Comparison of ENCODE assay signal across 8 cellular contexts in the genomic region with DNA sequence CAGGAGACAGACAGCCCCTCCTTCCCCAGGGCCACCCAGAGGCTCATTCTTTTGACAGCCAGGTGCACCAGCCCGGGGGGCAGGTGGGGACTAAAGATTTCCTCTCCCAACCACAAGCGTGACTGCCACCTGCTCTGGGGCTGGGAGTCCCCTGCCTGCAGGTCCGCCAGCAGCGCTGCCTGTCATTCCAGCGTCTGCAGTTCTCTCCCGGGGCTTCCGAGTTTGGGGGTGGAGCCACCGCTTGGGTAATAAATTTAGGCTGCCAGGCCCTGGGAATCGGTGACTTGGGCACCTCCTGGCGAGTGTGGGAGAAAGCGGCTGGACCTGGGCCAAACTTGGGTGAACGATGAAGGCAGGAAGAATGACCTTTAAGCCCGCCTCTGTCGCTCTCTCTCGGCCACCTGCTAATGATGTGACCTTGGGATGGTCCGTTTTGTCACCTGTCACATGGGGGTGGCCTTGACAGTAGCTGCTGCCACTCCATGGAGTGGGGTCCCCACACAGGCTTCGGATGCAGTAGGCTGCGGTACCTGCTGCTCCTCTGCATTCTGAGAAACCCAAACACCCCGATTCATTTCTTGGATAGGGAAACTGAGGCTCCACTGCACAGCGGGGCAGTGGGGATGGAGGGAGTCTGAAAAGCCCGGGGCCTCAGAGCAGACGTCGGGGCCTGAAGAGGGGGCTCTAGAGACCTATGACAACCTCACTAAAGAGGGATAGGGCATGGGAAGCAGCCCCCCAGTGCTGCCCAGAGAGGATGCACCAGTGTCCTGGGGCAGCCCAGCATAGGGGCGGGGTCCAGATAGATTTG. TPM values are rescaled to one million over a fixed set of nuclear protein-coding genes. Genes with fewer than 3 reads are reported as not detected.
DNase-seq lines count a peak whose midpoint lies in the region; ATAC-seq and TF ChIP-seq lines count a peak whose summit lies in the region.

No MANE protein-coding gene starts in this region.

- peak overlapping the region; percentile 99 for H4K8ac ChIP-seq in mesenchymal stem cell (ENCODE audit: low read length)

- no peak overlapping the region for H2BK5ac ChIP-seq in mesenchymal stem cell (ENCODE audit: low read depth, low read length, poor library complexity, severe bottlenecking)

- H3K4me2 ChIP-seq in mesenchymal stem cell (ENCODE audit: low read length, poor library complexity, severe bottlenecking) = peak overlapping the region; percentile 6

- no peak overlapping the region for H3K9ac ChIP-seq in mesenchymal stem cell (ENCODE audit: low read length)

- WGBS in mesenchymal stem cell = 38% methylated on average over 24 of the region's 24 CpGs

- TF ChIP-seq POLR2A in vagina (IDR thresholded peaks at IDR 0.05) = no peak

- intact Hi-C loops in Panc1 (cut with micrococcal nuclease; ENCODE audit: unreplicated experiment) (no loop called here), vagina (cut with DNase I) (no loop called here)

- H2BK12ac ChIP-seq in mesenchymal stem cell (ENCODE audit: low read length in 2 of 2) = peak overlapping the region in 1 of 2 experiments; percentile 70

- in situ Hi-C loops in Panc1 (cut with HindIII; ENCODE audit: low pct_unique_long_range_greater_than_20kb, low sequenced_read_pairs) = no loop called here

- no peaks in the 10 kb centered on the region for H3K9me3 ChIP-seq in Panc1 (ENCODE audit: control insufficient read depth, insufficient read depth, low read depth, low read length)
- no peaks in the 10 kb centered on the region for H3K9me3 ChIP-seq in mesenchymal stem cell (ENCODE audit: control insufficient read depth, low read length)
- H3K9me3 ChIP-seq in vagina = no peaks in the 10 kb centered on the region

- H4K91ac ChIP-seq in mesenchymal stem cell (ENCODE audit: low read length) = peak overlapping the region; percentile 2

- peaks cover 5% of the 10 kb centered on the region for H3K9me3 Mint-ChIP-seq in central memory CD8-positive, alpha-beta T cell

- H3K4me1 Mint-ChIP-seq in central memory CD8-positive, alpha-beta T cell = peaks cover 16% of the 10 kb centered on the region

- TF ChIP-seq CTCF in Panc1 (IDR thresholded peaks at IDR 0.05) (no peak; the same call in 1 of the 2 replicates), vagina (IDR thresholded peaks at IDR 0.05) (no peak)

- ATAC-seq in Panc1 (no peak), HG03135 (IDR thresholded peaks at IDR 0.05; ENCODE audit: unreplicated experiment) (no peak), GM19455 (IDR thresholded peaks at IDR 0.05; ENCODE audit: unreplicated experiment) (no peak)
- no peak for ATAC-seq in central memory CD8-positive, alpha-beta T cell (replicated peaks; ENCODE audit: extremely low read depth, poor library complexity, severe bottlenecking)

- BruUV-seq in Panc1 (replicated peaks; lab: Mats Ljungman, UMichigan) = no TSS peak

- H3K36me3 ChIP-seq in Panc1 (ENCODE audit: control insufficient read depth, insufficient read depth, low read length) (no peaks in the 10 kb centered on the region), mesenchymal stem cell (ENCODE audit: control insufficient read depth in 1 of 2, insufficient read depth in 2 of 2, low read depth in 1 of 2, low read length in 2 of 2) (no peaks in the 10 kb centered on the region), vagina (no peaks in the 10 kb centered on the region)

- peak; percentile 94 for DNase-seq in DMS153 (lab: John Stamatoyannopoulos, UW)
- DNase-seq in LHCN-M2 (ENCODE audit: low read depth) = peak; percentile 29
- no peak for DNase-seq in Panc1 (ENCODE audit: low read depth, low spot score)
- DNase-seq in central memory CD8-positive, alpha-beta T cell (ENCODE audit: low spot score in 2 of 2) = no peak
- peak; percentile 56 for DNase-seq in mesenchymal stem cell
- DNase-seq in vagina (ENCODE audit: extremely low spot score in 2 of 2) = no peak

- peak overlapping the region; percentile 82 for H3K27ac Mint-ChIP-seq in central memory CD8-positive, alpha-beta T cell (ENCODE audit: low read depth)

- CTCF ChIA-PET in Panc1 (lab: Charles Lee) = no interaction called here

- POLR2A ChIA-PET in Panc1 (lab: Charles Lee) = no interaction called here

- no peaks in the 10 kb centered on the region for H3K27me3 Mint-ChIP-seq in central memory CD8-positive, alpha-beta T cell

- peak overlapping the region; percentile 68 for H2AK5ac ChIP-seq in mesenchymal stem cell (ENCODE audit: low read length, severe bottlenecking)

- H3K4me1 ChIP-seq in Panc1 (ENCODE audit: control insufficient read depth, insufficient read depth, low read length) = peaks cover 8% of the 10 kb centered on the region
- H3K4me1 ChIP-seq in mesenchymal stem cell (ENCODE audit: control insufficient read depth, insufficient read depth, low read depth, low read length) = peaks cover 30% of the 10 kb centered on the region
- H3K4me1 ChIP-seq in vagina = peaks cover 16% of the 10 kb centered on the region

- peaks cover 1% of the 10 kb centered on the region for H3K79me1 ChIP-seq in mesenchymal stem cell (replicated peaks; ENCODE audit: low read length, poor library complexity, severe bottlenecking)

- H3K27ac ChIP-seq in Panc1 (ENCODE audit: low read length) = peak overlapping the region; percentile 59; the same call in 1 of the 2 replicates
- no peak overlapping the region for H3K27ac ChIP-seq in mesenchymal stem cell (ENCODE audit: low read length, poor library complexity, severe bottlenecking)
- H3K27ac ChIP-seq in vagina = no peak overlapping the region

- peak overlapping the region; percentile 29 for H2BK120ac ChIP-seq in mesenchymal stem cell (ENCODE audit: low read depth, low read length)

- H2AFZ ChIP-seq in mesenchymal stem cell (ENCODE audit: low read depth, low read length) = no peak overlapping the region

- H2BK15ac ChIP-seq in mesenchymal stem cell (ENCODE audit: low read depth, poor library complexity, severe bottlenecking) = no peak overlapping the region

- H3K18ac ChIP-seq in mesenchymal stem cell (ENCODE audit: low read depth in 1 of 2, low read length in 2 of 2) = peak overlapping the region in 1 of 2 experiments; percentile 90

- H3K4me3 Mint-ChIP-seq in central memory CD8-positive, alpha-beta T cell = peak overlapping the region; percentile 87

- peak overlapping the region; percentile 28 to 50; a peak in 3 of 4 replicates for H3K4me3 ChIP-seq in Panc1 (ENCODE audit: low read depth in 2 of 2, low read length in 2 of 2)
- peak overlapping the region in 1 of 2 experiments; percentile 72 for H3K4me3 ChIP-seq in mesenchymal stem cell (ENCODE audit: insufficient read depth in 1 of 2, low read depth in 1 of 2, low read length in 2 of 2)
- H3K4me3 ChIP-seq in vagina = no peak overlapping the region

- H3K14ac ChIP-seq in mesenchymal stem cell (ENCODE audit: low read length in 2 of 2) = no peak overlapping the region

- H3K36me3 Mint-ChIP-seq in central memory CD8-positive, alpha-beta T cell (ENCODE audit: insufficient read depth) = peaks cover 14% of the 10 kb centered on the region

- no peak overlapping the region for H3K23ac ChIP-seq in mesenchymal stem cell (ENCODE audit: low read length in 2 of 2)

- H3K27me3 ChIP-seq in Panc1 (ENCODE audit: control insufficient read depth, insufficient read depth, low read length) (no peaks in the 10 kb centered on the region), mesenchymal stem cell (ENCODE audit: control insufficient read depth in 1 of 2, insufficient read depth in 1 of 2, low read length in 2 of 2) (peaks cover 0 to 47% of the 10 kb centered on the region in 2 experiments), vagina (no peaks in the 10 kb centered on the region)

- H3K4ac ChIP-seq in mesenchymal stem cell (ENCODE audit: low read depth in 1 of 2, low read length in 2 of 2) = no peak overlapping the region

RNA-seq across cellular contexts. Expression of gene FUT6, which starts 12.8 kb away (rescaled TPM):
- total RNA-seq in LHCN-M2 (2014; rRNA removed) (not detected in 2 replicates), Panc1 (2021; ENCODE audit: unreplicated experiment) (not detected), vagina (36.8 TPM)
- not detected for polyA plus RNA-seq in LHCN-M2 (2012)
- polyA plus RNA-seq in Panc1 (2012; ENCODE audit: insufficient read length) = not detected
- not detected for polyA plus RNA-seq in mesenchymal stem cell (2013, experiment 1 of 2)
- polyA plus RNA-seq in mesenchymal stem cell (2013, experiment 2 of 2) = not detected

RNA-seq across cellular contexts. Expression of gene NRTN, which starts 21.9 kb away (rescaled TPM):
- not detected in 2 replicates for total RNA-seq in LHCN-M2 (2014; rRNA removed)
- not detected for polyA plus RNA-seq in LHCN-M2 (2012)
- 0.80 TPM for total RNA-seq in Panc1 (2021; ENCODE audit: unreplicated experiment)
- polyA plus RNA-seq in Panc1 (2012; ENCODE audit: insufficient read length) = 1.7 TPM
- 2.1 TPM for polyA plus RNA-seq in mesenchymal stem cell (2013, experiment 1 of 2)
- 2.2 TPM for polyA plus RNA-seq in mesenchymal stem cell (2013, experiment 2 of 2)
- total RNA-seq in vagina = 3.7 TPM

RNA-seq across cellular contexts. Expression of gene FUT3, which starts 24.5 kb away (rescaled TPM):
- total RNA-seq in LHCN-M2 (2014; rRNA removed) (not detected in 2 replicates), Panc1 (2021; ENCODE audit: unreplicated experiment) (0.36 TPM), vagina (20.9 TPM)
- polyA plus RNA-seq in LHCN-M2 (2012) = not detected
- polyA plus RNA-seq in Panc1 (2012; ENCODE audit: insufficient read length) = not detected
- not detected for polyA plus RNA-seq in mesenchymal stem cell (2013, experiment 1 of 2)
- polyA plus RNA-seq in mesenchymal stem cell (2013, experiment 2 of 2) = not detected

RNA-seq across cellular contexts. Expression of gene DUS3L, which starts 35.8 kb away (rescaled TPM):
- total RNA-seq in LHCN-M2 (2014; rRNA removed) = 44.6 and 47.6 TPM in 2 replicates
- polyA plus RNA-seq in LHCN-M2 (2012) = 21.2 TPM
- total RNA-seq in Panc1 (2021; ENCODE audit: unreplicated experiment) = 39.6 TPM
- polyA plus RNA-seq in Panc1 (2012; ENCODE audit: insufficient read length) = 45.7 TPM
- 14.3 TPM for polyA plus RNA-seq in mesenchymal stem cell (2013, experiment 1 of 2)
- 12.7 TPM for polyA plus RNA-seq in mesenchymal stem cell (2013, experiment 2 of 2)
- 39.0 TPM for total RNA-seq in vagina

RNA-seq across cellular contexts. Expression of gene PRR22, which starts 42.2 kb away (rescaled TPM):
- total RNA-seq in LHCN-M2 (2014; rRNA removed) (2.0 and 2.9 TPM in 2 replicates), Panc1 (2021; ENCODE audit: unreplicated experiment) (5.9 TPM), vagina (0.98 TPM)
- polyA plus RNA-seq in LHCN-M2 (2012) = 0.79 TPM
- polyA plus RNA-seq in Panc1 (2012; ENCODE audit: insufficient read length) = 2.5 TPM
- 1.4 TPM for polyA plus RNA-seq in mesenchymal stem cell (2013, experiment 1 of 2)
- 1.5 TPM for polyA plus RNA-seq in mesenchymal stem cell (2013, experiment 2 of 2)

Comparison
In these comparisons a context has a peak if more than half of its experiments do, and no peak if none do; other contexts are left out.
1. DNase-seq: peak in DMS153 (single experiment), LHCN-M2 (single experiment) and mesenchymal stem cell (single experiment); none in Panc1 (single experiment), central memory CD8-positive, alpha-beta T cell (0 of 2) and vagina (0 of 2).
2. H3K4me3 ChIP-seq: peak in Panc1 (2 of 2); none in vagina (0 of 2).
3. RNA of gene FUT6, which starts 12.8 kb away (total RNA-seq): 36.8 TPM in vagina (single experiment); not detected in Panc1 (single experiment) and not detected in LHCN-M2; every median in the first group is over 10 times any median in the second.
4. RNA of gene FUT3, which starts 24.5 kb away (total RNA-seq): 20.9 TPM in vagina (single experiment); 0.36 TPM in Panc1 (single experiment) and not detected in LHCN-M2; every median in the first group is over 10 times any median in the second.